In genomic region chr12:32679091-32679909, GRCh38 we compare ENCODE assay signal across 8 cellular contexts. TPM values are rescaled to one million over a fixed set of nuclear protein-coding genes. Genes with fewer than 3 reads are reported as not detected.
A peak's percentile ranks its signal among the peaks of the same experiment; 100 is the strongest.
DNase-seq lines count a peak whose midpoint lies in the region; ATAC-seq and TF ChIP-seq lines count a peak whose summit lies in the region.

DNM1L (plus strand) TSS chr12:32679301; CDS start chr12:32679364, 63 bp downstream.

- peak within 1 kb of the TSS; percentile 91 for H3K27ac Mint-ChIP-seq in activated naive CD4-positive, alpha-beta T cell treated with anti-CD3 and anti-CD28 coated beads, Interleukin-2, amount 50 U/mL, for 24 hours

- peaks cover 33% of the 10 kb centered on the region for H3K4me1 Mint-ChIP-seq in activated naive CD4-positive, alpha-beta T cell treated with anti-CD3 and anti-CD28 coated beads, Interleukin-2, amount 50 U/mL, for 24 hours

- H3K27me3 ChIP-seq in GM06990 (replicated peaks; ENCODE audit: control insufficient read depth, insufficient read depth, low read length), result no peaks in the 10 kb centered on the region

- peak; percentile 94 for ATAC-seq in HG02588 (IDR thresholded peaks at IDR 0.05; ENCODE audit: unreplicated experiment)
- peak; percentile 98 for ATAC-seq in SK-N-SH treated with all-trans-retinoic acid at 6 μM for 48 hours

- no peak for TF ChIP-seq CTCF in GM06990 (IDR thresholded peaks at IDR 0.05; ENCODE audit: insufficient read depth, low read length, poor library complexity, severe bottlenecking)

- no peaks in the 10 kb centered on the region for H3K27me3 Mint-ChIP-seq in activated naive CD4-positive, alpha-beta T cell treated with anti-CD3 and anti-CD28 coated beads, Interleukin-2, amount 50 U/mL, for 24 hours

- H3K36me3 ChIP-seq in GM06990 (ENCODE audit: control insufficient read depth, insufficient read depth, low read length), result no peaks in the 10 kb centered on the region

- H3K9me3 Mint-ChIP-seq in activated naive CD4-positive, alpha-beta T cell treated with anti-CD3 and anti-CD28 coated beads, Interleukin-2, amount 50 U/mL, for 24 hours, result no peaks in the 10 kb centered on the region

- peak; percentile 93 for DNase-seq in GM06990 (ENCODE audit: extremely low read depth, insufficient read length)
- DNase-seq in NCI-H1092 (lab: John Stamatoyannopoulos, UW), result peak; percentile 94
- peak; percentile 97 for DNase-seq in globus pallidus (ENCODE audit: low spot score)
- peak; percentile 97 for DNase-seq in occipital lobe (lab: John Stamatoyannopoulos, UW)

- peak within 1 kb of the TSS; percentile 98 for H3K4me3 ChIP-seq in GM06990 (replicated peaks; ENCODE audit: low read depth, low read length)

- no peaks in the 10 kb centered on the region for H3K36me3 Mint-ChIP-seq in activated naive CD4-positive, alpha-beta T cell treated with anti-CD3 and anti-CD28 coated beads, Interleukin-2, amount 50 U/mL, for 24 hours

- H3K27ac ChIP-seq in temporal lobe (ENCODE audit: low read depth, low read length), result peak within 1 kb of the TSS; percentile 59

- peak within 1 kb of the TSS; percentile 97 for H3K4me3 Mint-ChIP-seq in activated naive CD4-positive, alpha-beta T cell treated with anti-CD3 and anti-CD28 coated beads, Interleukin-2, amount 50 U/mL, for 24 hours

TF ChIP-seq in SK-N-SH treated with all-trans-retinoic acid at 6 μM for 48 hours, 23 proteins besides CTCF, POLR2A, EP300 and RAD21:
- TF ChIP-seq ISL1 (CRISPR knock-in tag; IDR thresholded peaks at IDR 0.05) (no peak), CSRNP3 (CRISPR knock-in tag; IDR thresholded peaks at IDR 0.05) (no peak), PPARA (CRISPR knock-in tag; IDR thresholded peaks at IDR 0.05; ENCODE audit: borderline replicate concordance) (no peak), TCF4 (CRISPR knock-in tag; IDR thresholded peaks at IDR 0.05; ENCODE audit: borderline replicate concordance) (no peak), ZFP3 (CRISPR knock-in tag; IDR thresholded peaks at IDR 0.05) (peak; percentile 94), ZC3H10 (CRISPR knock-in tag; IDR thresholded peaks at IDR 0.05) (no peak), ESRRG (CRISPR knock-in tag; IDR thresholded peaks at IDR 0.05) (no peak), RARB (CRISPR knock-in tag; IDR thresholded peaks at IDR 0.05) (no peak), TSHZ2 (CRISPR knock-in tag; IDR thresholded peaks at IDR 0.05) (peak; percentile 60; the same call in 1 of the 2 replicates), BACH2 (CRISPR knock-in tag; IDR thresholded peaks at IDR 0.05; ENCODE audit: borderline replicate concordance) (no peak), ZNF8 (CRISPR knock-in tag; IDR thresholded peaks at IDR 0.05) (no peak)

RNA-seq across cellular contexts. Expression of gene DNM1L, which starts in this region (rescaled TPM):
- total RNA-seq in occipital lobe (215 TPM), temporal lobe (175 TPM)

Comparison
In these comparisons a context has a peak if more than half of its experiments do, and no peak if none do; other contexts are left out.
1. Peak in every context shown above with its lines: DNase-seq, ATAC-seq, H3K4me3 ChIP-seq and H3K27ac ChIP-seq.